1 cellular context compared by ENCODE assay signal in genomic region chrX:10021461-10022272, GRCh38.
A peak's percentile ranks its signal among the peaks of the same experiment; 100 is the strongest.
TF ChIP-seq lines count a peak whose summit lies in the region.

No MANE protein-coding gene starts in this region.

TF ChIP-seq in endothelial cell of umbilical vein, 7 proteins besides CTCF, POLR2A, EP300 and RAD21:
- TF ChIP-seq FOS (IDR thresholded peaks at IDR 0.05; ENCODE audit: borderline replicate concordance, insufficient read depth, low read length) = peak; percentile 27
- TF ChIP-seq EZH2 (IDR thresholded peaks at IDR 0.05; ENCODE audit: borderline replicate concordance, low read depth, low read length, severe bottlenecking) = no peak
- no peak for TF ChIP-seq POLR2AphosphoS5 (IDR thresholded peaks at IDR 0.05; ENCODE audit: insufficient read depth, low read depth, low read length)
- no peak for TF ChIP-seq MYC (IDR thresholded peaks at IDR 0.05; ENCODE audit: low read depth, low read length)
- peak; percentile 21 for TF ChIP-seq JUN (IDR thresholded peaks at IDR 0.05; ENCODE audit: borderline replicate concordance, insufficient read depth, insufficient read length, low read depth)
- TF ChIP-seq GATA2 (IDR thresholded peaks at IDR 0.05; ENCODE audit: insufficient read depth, insufficient read length, low read depth, low read length) = peak; percentile 92
- no peak for TF ChIP-seq MAX (IDR thresholded peaks at IDR 0.05; ENCODE audit: insufficient read depth, insufficient read length)
